In the genomic region with DNA sequence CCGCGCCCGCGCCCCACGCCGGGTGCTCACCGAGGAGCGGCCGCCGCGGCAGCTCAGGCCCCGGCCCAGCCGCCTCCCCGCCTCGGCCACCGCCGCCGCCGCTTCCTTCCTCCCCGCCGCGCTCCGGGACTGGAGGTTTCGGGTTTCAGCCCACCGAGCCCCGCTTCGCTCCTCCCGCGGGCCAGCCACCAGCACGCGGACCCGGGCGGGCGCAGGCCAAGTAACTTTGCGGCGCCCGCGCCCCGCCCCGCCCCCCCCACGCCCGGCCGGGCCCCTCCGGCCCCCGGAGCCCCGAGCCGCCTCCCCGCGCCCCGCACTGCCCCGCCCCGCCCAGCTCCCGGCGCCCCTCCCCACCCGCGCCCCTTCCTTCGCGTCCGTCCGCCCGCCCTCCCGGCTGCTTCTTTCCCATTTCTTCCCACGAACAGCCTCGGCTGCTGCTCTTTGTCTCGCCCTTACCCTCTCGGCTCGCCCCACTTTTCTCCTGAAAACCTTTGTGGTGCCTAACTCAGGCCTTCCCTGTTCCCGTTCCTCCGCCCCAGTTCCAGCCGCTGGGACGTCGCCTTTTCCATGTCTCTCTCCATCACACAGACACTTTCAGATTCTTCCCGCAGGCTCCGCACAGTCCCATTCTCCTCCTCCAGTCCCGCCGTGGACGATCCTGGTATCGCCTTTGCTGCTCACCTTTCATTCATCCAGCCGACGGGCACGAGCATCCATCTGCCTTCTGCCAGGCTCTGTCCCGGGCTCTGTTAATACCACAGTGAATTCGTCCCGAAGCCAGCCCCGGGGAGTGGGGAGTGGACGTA, we compare ENCODE assay signal across 1 cellular context.
TF ChIP-seq lines count a peak whose summit lies in the region.

GPR161 (minus strand) TSS at position 222 of the 806 bp plus-strand sequence. CDS start 32,080 bp downstream, outside the sequence.

TF ChIP-seq in HepG2, 621 proteins besides CTCF, POLR2A, EP300 and RAD21 (continued from another document):
- TF ChIP-seq, protein P1, sequence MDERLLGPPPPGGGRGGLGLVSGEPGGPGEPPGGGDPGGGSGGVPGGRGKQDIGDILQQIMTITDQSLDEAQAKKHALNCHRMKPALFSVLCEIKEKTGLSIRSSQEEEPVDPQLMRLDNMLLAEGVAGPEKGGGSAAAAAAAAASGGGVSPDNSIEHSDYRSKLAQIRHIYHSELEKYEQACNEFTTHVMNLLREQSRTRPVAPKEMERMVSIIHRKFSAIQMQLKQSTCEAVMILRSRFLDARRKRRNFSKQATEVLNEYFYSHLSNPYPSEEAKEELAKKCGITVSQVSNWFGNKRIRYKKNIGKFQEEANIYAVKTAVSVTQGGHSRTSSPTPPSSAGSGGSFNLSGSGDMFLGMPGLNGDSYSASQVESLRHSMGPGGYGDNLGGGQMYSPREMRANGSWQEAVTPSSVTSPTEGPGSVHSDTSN (CRISPR knock-in tag; IDR thresholded peaks at IDR 0.05): no peak
- TF ChIP-seq FIP1L1 (IDR thresholded peaks at IDR 0.05; ENCODE audit: borderline replicate concordance, insufficient read depth, low read depth, low read length) (no peak), HMG20B (CRISPR knock-in tag; conservative IDR thresholded peaks at IDR 0.05) (no peak), ZMYM2 (CRISPR knock-in tag; IDR thresholded peaks at IDR 0.05) (no peak), PCBP1 (IDR thresholded peaks at IDR 0.05; ENCODE audit: borderline replicate concordance, low read depth, low read length) (no peak), GZF1 (CRISPR knock-in tag; IDR thresholded peaks at IDR 0.05) (no peak), ZNF225 (CRISPR knock-in tag; IDR thresholded peaks at IDR 0.05) (no peak), MLLT10 (CRISPR knock-in tag; IDR thresholded peaks at IDR 0.05) (no peak), HNRNPLL (IDR thresholded peaks at IDR 0.05; ENCODE audit: low read depth, low read length, poor library complexity, severe bottlenecking) (peak; percentile 21), RBM39 (IDR thresholded peaks at IDR 0.05; ENCODE audit: low read depth, low read length, poor library complexity, severe bottlenecking) (no peak), ZNF446 (CRISPR knock-in tag; IDR thresholded peaks at IDR 0.05) (no peak), ZFP41 (CRISPR knock-in tag; IDR thresholded peaks at IDR 0.05; ENCODE audit: borderline replicate concordance) (no peak), SIN3B (IDR thresholded peaks at IDR 0.05; ENCODE audit: low read length) (no peak), U2AF1 (optimal IDR thresholded peaks at IDR 0.05; ENCODE audit: low read depth, low read length) (no peak), RFX3 (CRISPR knock-in tag; IDR thresholded peaks at IDR 0.05) (no peak), ARNT2 (CRISPR knock-in tag; IDR thresholded peaks at IDR 0.05; ENCODE audit: low read depth) (0 out of 2 replicates have a peak, but pooled peaks have one; percentile 6), DNMT1 (CRISPR knock-in tag; IDR thresholded peaks at IDR 0.05) (no peak), PHF5A (CRISPR knock-in tag; IDR thresholded peaks at IDR 0.05; ENCODE audit: low read depth, unreplicated experiment) (no peak), SALL1 (CRISPR knock-in tag; IDR thresholded peaks at IDR 0.05) (peak; percentile 19; the same call in 1 of the 2 replicates), ATF6 (CRISPR knock-in tag; conservative IDR thresholded peaks at IDR 0.05) (no peak), SMAD9 (CRISPR knock-in tag; IDR thresholded peaks at IDR 0.05) (no peak), ZNF777 (CRISPR knock-in tag; IDR thresholded peaks at IDR 0.05) (peak; percentile 27; the same call in 1 of the 2 replicates), UBTF (CRISPR knock-in tag; IDR thresholded peaks at IDR 0.05) (peak; percentile 35; the same call in 1 of the 2 replicates), MBNL3 (CRISPR knock-in tag; conservative IDR thresholded peaks at IDR 0.05) (no peak), HDAC2 (CRISPR knock-in tag; IDR thresholded peaks at IDR 0.05) (peak; percentile 13; the same call in 1 of the 2 replicates), SMARCE1 (IDR thresholded peaks at IDR 0.05; ENCODE audit: borderline replicate concordance) (no peak), NR3C1 (CRISPR knock-in tag; IDR thresholded peaks at IDR 0.05) (no peak), BORCS8-MEF2B (CRISPR knock-in tag; IDR thresholded peaks at IDR 0.05) (no peak), ZNF704 (CRISPR knock-in tag; IDR thresholded peaks at IDR 0.05; ENCODE audit: borderline replicate concordance) (no peak)
- TF ChIP-seq, protein P2, sequence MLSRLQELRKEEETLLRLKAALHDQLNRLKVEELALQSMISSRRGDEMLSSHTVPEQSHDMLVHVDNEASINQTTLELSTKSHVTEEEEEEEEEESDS (CRISPR knock-in tag; IDR thresholded peaks at IDR 0.05; ENCODE audit: borderline replicate concordance): no peak
- TF ChIP-seq, protein P3, sequence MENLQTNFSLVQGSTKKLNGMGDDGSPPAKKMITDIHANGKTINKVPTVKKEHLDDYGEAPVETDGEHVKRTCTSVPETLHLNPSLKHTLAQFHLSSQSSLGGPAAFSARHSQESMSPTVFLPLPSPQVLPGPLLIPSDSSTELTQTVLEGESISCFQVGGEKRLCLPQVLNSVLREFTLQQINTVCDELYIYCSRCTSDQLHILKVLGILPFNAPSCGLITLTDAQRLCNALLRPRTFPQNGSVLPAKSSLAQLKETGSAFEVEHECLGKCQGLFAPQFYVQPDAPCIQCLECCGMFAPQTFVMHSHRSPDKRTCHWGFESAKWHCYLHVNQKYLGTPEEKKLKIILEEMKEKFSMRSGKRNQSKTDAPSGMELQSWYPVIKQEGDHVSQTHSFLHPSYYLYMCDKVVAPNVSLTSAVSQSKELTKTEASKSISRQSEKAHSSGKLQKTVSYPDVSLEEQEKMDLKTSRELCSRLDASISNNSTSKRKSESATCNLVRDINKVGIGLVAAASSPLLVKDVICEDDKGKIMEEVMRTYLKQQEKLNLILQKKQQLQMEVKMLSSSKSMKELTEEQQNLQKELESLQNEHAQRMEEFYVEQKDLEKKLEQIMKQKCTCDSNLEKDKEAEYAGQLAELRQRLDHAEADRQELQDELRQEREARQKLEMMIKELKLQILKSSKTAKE (CRISPR knock-in tag; IDR thresholded peaks at IDR 0.05; ENCODE audit: borderline replicate concordance): no peak
